ENCODE assay signal across 16 cellular contexts in genomic region chr3:195823998-195824397, GRCh38. TPM values are rescaled to one million over a fixed set of nuclear protein-coding genes. Genes with fewer than 3 reads are reported as not detected.
DNase-seq lines count a peak whose midpoint lies in the region; ATAC-seq and TF ChIP-seq lines count a peak whose summit lies in the region.
"Had no signal": no experiment of that assay in that cellular context is flagged by ENCODE, and none has a peak within 500 bp of the region (broad histone marks: within the 10 kb centered on the region; RNA-seq: fewer than 3 reads in every experiment).

No MANE protein-coding gene starts in this region.

- no peak overlapping the region for H3K4me3 Mint-ChIP-seq in neural progenitor cell

- no peak overlapping the region for H3K4me3 ChIP-seq in mammary epithelial cell (replicated peaks in 1 of 3; ENCODE audit: insufficient read depth in 1 of 3, low read depth in 2 of 3, low read length in 3 of 3)
- H3K4me3 ChIP-seq in neural progenitor cell = no peak overlapping the region
- H3K4me3 ChIP-seq in psoas muscle = no peak overlapping the region

- TF ChIP-seq CTCF in mammary epithelial cell (conservative IDR thresholded peaks at IDR 0.05 in 1 of 2, IDR thresholded peaks at IDR 0.05 in 1 of 2; ENCODE audit: extremely low read depth in 1 of 2, insufficient read depth in 1 of 2, low read depth in 1 of 2, low read length in 2 of 2) (no peak), neural progenitor cell (IDR thresholded peaks at IDR 0.05) (no peak), psoas muscle (IDR thresholded peaks at IDR 0.05) (no peak)

- H3K4me1 ChIP-seq in mammary epithelial cell (ENCODE audit: insufficient read depth, low read length) (peaks cover 3% of the 10 kb centered on the region), neural progenitor cell (no peaks in the 10 kb centered on the region), psoas muscle (no peaks in the 10 kb centered on the region)

- dilution Hi-C loops in mammary epithelial cell (cut with HindIII; ENCODE audit: low sequenced_read_pairs) = no loop called here

- ATAC-seq in psoas muscle (no peak), GM21723 (IDR thresholded peaks at IDR 0.05; ENCODE audit: unreplicated experiment) (no peak)

- H3K27ac Mint-ChIP-seq in neural progenitor cell = no peak overlapping the region

- H3K27ac ChIP-seq in mammary epithelial cell (ENCODE audit: insufficient read depth, low read depth, low read length) (no peak overlapping the region), neural progenitor cell (no peak overlapping the region), psoas muscle (no peak overlapping the region)

- intact Hi-C loops in mammary epithelial cell (cut with micrococcal nuclease) = no loop called here
- intact Hi-C loops in psoas muscle (cut with DNase I) = no loop called here

- no TSS peak for BruUV-seq in mammary epithelial cell (replicated peaks; lab: Mats Ljungman, UMichigan)

- H3K9me3 Mint-ChIP-seq in neural progenitor cell = no peaks in the 10 kb centered on the region

- DNase-seq in ELF-1 (ENCODE audit: low read depth, low spot score) (peak; percentile 50), HuH-7.5 (ENCODE audit: low spot score) (peak; percentile 40), mammary epithelial cell (peak; percentile 75), neural progenitor cell (ENCODE audit: low spot score) (peak; percentile 20), psoas muscle (no peak), NCI-H526 treated with DMSO at 0.1 percent for 48 hours (lab: John Stamatoyannopoulos, UW) (no peak)
- DNase-seq: activated CD4-positive, alpha-beta T cell treated with anti-CD3 and anti-CD28 coated beads, Interleukin-2, amount 50 U/mL, for 1 hour; aorta; C1 segment of cervical spinal cord; HCEC 1CT; NCI-H510A; stimulated activated CD4-positive, alpha-beta T cell treated with anti-CD3 and anti-CD28 coated beads, Interleukin-2, amount 100 ng/mL, for 48 hours; T-helper 9 cell had no signal

- WGBS in mammary epithelial cell (ENCODE audit: low coverage, missing lambda C conversion rate) = 51% methylated on average over 10 of the region's 13 CpGs
- 54 to 68% (median 60%) methylated on average over 13 of the region's 13 CpGs for WGBS in psoas muscle, 3 donors

- no peak overlapping the region for H2AFZ ChIP-seq in mammary epithelial cell (ENCODE audit: low read depth, low read length)
- no peak overlapping the region for H2AFZ ChIP-seq in neural progenitor cell (replicated peaks)

- H3K9me3 ChIP-seq in mammary epithelial cell (replicated peaks; ENCODE audit: insufficient read depth, low read length) (no peaks in the 10 kb centered on the region), neural progenitor cell (ENCODE audit: low read depth) (no peaks in the 10 kb centered on the region), psoas muscle (no peaks in the 10 kb centered on the region)

- CTCF ChIA-PET in mammary epithelial cell (lab: Charles Lee; ENCODE audit: low non-redundant PET) = no interaction called here

- peaks cover 2% of the 10 kb centered on the region for H3K27me3 Mint-ChIP-seq in neural progenitor cell (ENCODE audit: insufficient read depth, low read depth)

- H3K27me3 ChIP-seq in mammary epithelial cell (ENCODE audit: insufficient read depth, low read length) = peaks cover 2% of the 10 kb centered on the region
- H3K27me3 ChIP-seq in neural progenitor cell = no peaks in the 10 kb centered on the region
- H3K27me3 ChIP-seq in psoas muscle (ENCODE audit: insufficient read depth in 3 of 3, low read length in 2 of 3) = no peaks in the 10 kb centered on the region

- H3K4me2 ChIP-seq in mammary epithelial cell (ENCODE audit: insufficient read depth, low read depth, low read length) (no peak overlapping the region), neural progenitor cell (no peak overlapping the region)

- H3F3A ChIP-seq in neural progenitor cell (ENCODE audit: low read depth) = no peaks in the 10 kb centered on the region

- peaks cover 4% of the 10 kb centered on the region for H3K4me1 Mint-ChIP-seq in neural progenitor cell

- H3K36me3 Mint-ChIP-seq in neural progenitor cell = no peaks in the 10 kb centered on the region

- H3K36me3 ChIP-seq in mammary epithelial cell (ENCODE audit: insufficient read depth, low read length) = no peaks in the 10 kb centered on the region
- H3K36me3 ChIP-seq in neural progenitor cell = no peaks in the 10 kb centered on the region
- H3K36me3 ChIP-seq in psoas muscle (ENCODE audit: insufficient read depth in 1 of 2, low read depth in 1 of 2) = no peaks in the 10 kb centered on the region

- H3K9ac ChIP-seq in mammary epithelial cell (ENCODE audit: insufficient read depth, low read length) (no peak overlapping the region), neural progenitor cell (no peak overlapping the region)

- H4K20me1 ChIP-seq in mammary epithelial cell (ENCODE audit: insufficient read depth, low read length) (no peaks in the 10 kb centered on the region), neural progenitor cell (ENCODE audit: low read depth) (no peaks in the 10 kb centered on the region)

- in situ Hi-C loops in mammary epithelial cell (cut with MboI; ENCODE audit: low sequenced_read_pairs in 2 of 2) = no loop called here

- no peaks in the 10 kb centered on the region for H3K79me2 ChIP-seq in mammary epithelial cell (ENCODE audit: insufficient read depth, low read length)
- no peaks in the 10 kb centered on the region for H3K79me2 ChIP-seq in neural progenitor cell (ENCODE audit: low read depth)

RNA-seq across cellular contexts. Expression of gene MUC4, which starts 12.3 kb away (rescaled TPM):
- total RNA-seq in mammary epithelial cell (not detected), neural progenitor cell (ENCODE audit: low replicate concordance) (0.53 TPM in 1 of 2 replicates, not detected in the other), psoas muscle (under 1 TPM in 2 of 4 donors, not detected in 2; 0.02 to 0.08 TPM)
- polyA plus RNA-seq in mammary epithelial cell (not detected), psoas muscle (under 1 TPM in 1 of 3 donors, not detected in 2; 0.01 TPM)
- polyA minus RNA-seq in mammary epithelial cell = not detected
- total RNA-seq: fibroblast of villous mesenchyme, Right ventricle myocardium superior had no signal

Comparison
In these comparisons a context has a peak if more than half of its experiments do, and no peak if none do; other contexts are left out.
1. DNase-seq: peak in ELF-1 (single experiment), HuH-7.5 (single experiment), mammary epithelial cell (single experiment) and neural progenitor cell (single experiment); none in psoas muscle (0 of 2) and NCI-H526 treated with DMSO at 0.1 percent for 48 hours (single experiment).